In the genomic region with DNA sequence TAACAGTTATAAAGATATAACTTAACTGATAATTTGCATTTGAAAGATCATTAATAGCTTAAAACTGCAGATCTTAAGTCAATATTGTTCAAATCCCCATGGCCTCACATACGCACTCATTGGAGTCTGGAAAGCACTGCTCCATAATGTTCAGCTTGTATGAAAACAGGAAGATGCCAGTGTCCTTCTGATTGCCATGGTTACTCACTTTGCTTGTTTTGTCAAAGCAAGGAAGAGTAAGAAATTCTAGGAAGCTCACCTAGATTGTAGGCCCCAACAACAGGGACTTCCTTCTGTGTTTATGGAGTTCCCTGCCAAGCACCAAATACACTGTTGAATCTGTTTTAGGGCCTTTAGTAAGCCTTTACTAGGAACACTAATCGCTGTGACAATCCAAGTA, we compare ENCODE assay signal across 16 cellular contexts.
"Had no signal": no experiment of that assay in that cellular context is flagged by ENCODE, and none has a peak within 500 bp of the region (broad histone marks: within the 10 kb centered on the region; RNA-seq: fewer than 3 reads in every experiment).

No MANE protein-coding gene starts in this region.

- H3K9me3 ChIP-seq: esophagus squamous epithelium, psoas muscle, right lobe of liver had no signal

- DNase-seq: activated CD4-positive, CD25-positive, alpha-beta regulatory T cell treated with anti-CD3 and anti-CD28 coated beads, Interleukin-2, amount 50 U/mL, for 72 hours; activated naive CD4-positive, alpha-beta T cell treated with Interleukin-2 at 50 U/mL for 16 hours; activated naive CD8-positive, alpha-beta T cell treated with anti-CD3 and anti-CD28 coated beads, Interleukin-2, amount 50 U/mL, for 24 hours; activated T-cell treated with anti-CD3 and anti-CD28 coated beads for 4 hours; esophagus squamous epithelium; foreskin fibroblast; glutamatergic neuron; kidney glomerular epithelial cell; midbrain; psoas muscle; right lobe of liver; stimulated activated CD4-positive, alpha-beta T cell treated with anti-CD3 and anti-CD28 coated beads, Interleukin-1b, Interleukin-23, amount 100 ng/mL, for 48 hours; T-cell; T-helper 9 cell had no signal

- ATAC-seq: activated naive CD8-positive, alpha-beta T cell treated with anti-CD3 and anti-CD28 coated beads, Interleukin-2, amount 50 U/mL, for 24 hours; psoas muscle; right lobe of liver; T-cell had no signal

- H3K27me3 ChIP-seq: esophagus squamous epithelium, right lobe of liver had no signal

- H3K4me1 ChIP-seq: psoas muscle, right lobe of liver had no signal

- FAIRE-seq: astrocyte, endometrium had no signal

- H3K4me3 ChIP-seq: esophagus squamous epithelium, psoas muscle, right lobe of liver had no signal

- H3K27ac ChIP-seq: esophagus squamous epithelium, psoas muscle, right lobe of liver had no signal
